In the genomic region with DNA sequence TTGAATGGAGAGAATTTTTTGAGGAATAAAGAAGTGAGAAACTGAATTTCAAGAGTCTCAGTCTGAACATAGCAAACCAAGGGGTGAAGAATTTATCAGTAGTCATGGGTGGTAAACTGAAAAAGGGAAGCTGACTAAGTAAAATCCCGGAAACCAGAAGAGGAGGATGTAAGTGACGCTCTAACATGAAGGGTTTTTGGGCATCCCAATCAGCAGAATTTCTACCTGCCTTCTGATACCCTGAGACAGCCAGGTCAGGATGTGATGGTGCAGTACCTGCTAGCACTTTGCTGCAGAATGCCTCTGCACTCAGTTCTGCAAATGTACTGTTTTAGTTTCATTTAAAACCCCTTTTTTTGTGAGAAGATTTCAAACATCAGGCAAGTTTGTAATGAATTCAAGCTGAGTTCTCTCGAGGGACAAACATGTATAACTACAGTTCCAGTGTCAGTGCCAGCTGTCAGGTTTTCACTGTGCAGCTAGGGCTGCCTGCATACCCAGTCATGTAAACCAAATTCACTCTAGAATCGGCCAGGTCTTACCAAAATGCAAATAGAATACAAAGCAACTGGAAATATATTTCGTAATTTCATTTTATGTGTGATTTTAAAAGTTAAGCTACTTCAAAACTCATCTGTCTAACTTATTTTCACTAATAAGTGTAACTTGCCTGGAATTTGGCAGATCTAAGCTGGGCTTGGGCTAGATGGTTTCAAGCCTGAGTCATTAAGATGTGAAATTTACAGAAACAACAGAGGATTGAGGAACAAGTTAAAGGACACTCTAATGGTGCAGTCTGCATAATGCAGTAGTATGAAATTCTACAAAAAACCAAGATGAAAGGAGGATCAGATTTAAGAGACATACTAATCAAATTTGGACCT, we compare ENCODE assay signal across 12 cellular contexts. TPM values are rescaled to one million over a fixed set of nuclear protein-coding genes. Genes with fewer than 3 reads are reported as not detected.
DNase-seq lines count a peak whose midpoint lies in the region; ATAC-seq, FAIRE-seq and TF ChIP-seq lines count a peak whose summit lies in the region.
"Had no signal": no experiment of that assay in that cellular context is flagged by ENCODE, and none has a peak within 500 bp of the region (broad histone marks: within the 10 kb centered on the region; RNA-seq: fewer than 3 reads in every experiment).

No MANE protein-coding gene starts in this region.

- H3K9me3 Mint-ChIP-seq in activated CD4-positive, alpha-beta memory T cell treated with anti-CD3 and anti-CD28 coated beads, Interleukin-2, amount 10 ng/mL, durations not matched to agents 7 days and 5 days, result no peaks in the 10 kb centered on the region
- H3K9me3 Mint-ChIP-seq in natural killer cell treated with Interleukin-12 subunit alpha and Interleukin-12 subunit beta and Interleukin-15 and Interleukin-18, amount 100 ng/mL, for 72 hours, result no peaks in the 10 kb centered on the region

- TF ChIP-seq POLR2A in testis (IDR thresholded peaks at IDR 0.05), result no peak

- no peak for FAIRE-seq in RCC 7860 (lab: Jason Lieb, UNC)

- H3K36me3 ChIP-seq in testis (ENCODE audit: low read depth, missing control alignments), result no peaks in the 10 kb centered on the region

- H3K27me3 Mint-ChIP-seq in activated CD4-positive, alpha-beta memory T cell treated with anti-CD3 and anti-CD28 coated beads, Interleukin-2, amount 10 ng/mL, durations not matched to agents 7 days and 5 days, result no peaks in the 10 kb centered on the region
- no peaks in the 10 kb centered on the region for H3K27me3 Mint-ChIP-seq in natural killer cell treated with Interleukin-12 subunit alpha and Interleukin-12 subunit beta and Interleukin-15 and Interleukin-18, amount 100 ng/mL, for 72 hours

- H3K36me3 Mint-ChIP-seq in activated CD4-positive, alpha-beta memory T cell treated with anti-CD3 and anti-CD28 coated beads, Interleukin-2, amount 10 ng/mL, durations not matched to agents 7 days and 5 days (ENCODE audit: low read depth), result peaks cover 39% of the 10 kb centered on the region
- H3K36me3 Mint-ChIP-seq in natural killer cell treated with Interleukin-12 subunit alpha and Interleukin-12 subunit beta and Interleukin-15 and Interleukin-18, amount 100 ng/mL, for 72 hours, result peaks cover 16% of the 10 kb centered on the region

- peak; percentile 70 for DNase-seq in DMS 273 (lab: John Stamatoyannopoulos, UW; ENCODE audit: unreplicated experiment)
- no peak for DNase-seq in DMS 273 treated with DMSO at 0.1 percent for 48 hours (lab: John Stamatoyannopoulos, UW)
- DNase-seq in activated CD4-positive, alpha-beta memory T cell treated with anti-CD3 and anti-CD28 coated beads, Interleukin-2, amount 10 ng/mL, durations not matched to agents 7 days and 5 days, result no peak
- no peak for DNase-seq in natural killer cell treated with Interleukin-12 subunit alpha and Interleukin-12 subunit beta and Interleukin-15 and Interleukin-18, amount 100 ng/mL, for 72 hours (ENCODE audit: low spot score)
- no peak for DNase-seq in testis
- DNase-seq in RCC 7860 (ENCODE audit: low spot score), result no peak
- DNase-seq: kidney glomerular epithelial cell had no signal

- H3K9me3 ChIP-seq in testis, result no peaks in the 10 kb centered on the region
- H3K9me3 ChIP-seq: SJSA1 had no signal

- ATAC-seq in HG03378 (IDR thresholded peaks at IDR 0.05; ENCODE audit: unreplicated experiment), result peak; percentile 52
- peak in 1 of 2 donors; percentile 68 for ATAC-seq in natural killer cell treated with Interleukin-12 subunit alpha and Interleukin-12 subunit beta and Interleukin-15 and Interleukin-18, amount 100 ng/mL, for 72 hours
- ATAC-seq in HG03565 (IDR thresholded peaks at IDR 0.05; ENCODE audit: unreplicated experiment), result no peak

- no peak for TF ChIP-seq CTCF in testis (IDR thresholded peaks at IDR 0.05)

- CTCF ChIA-PET in activated CD4-positive, alpha-beta memory T cell treated with anti-CD3 and anti-CD28 coated beads, Interleukin-2, amount 10 ng/mL, durations not matched to agents 7 days and 5 days (lab: Charles Lee), result interaction anchor here (0.8 to 1.6 kb wide), 4 partner anchors 44 to 165 kb away, joined by 3 to 7 read pairs (median 3); no protein-coding TSS in a partner anchor

- no peak overlapping the region for H3K27ac ChIP-seq in testis
- H3K27ac ChIP-seq: 22Rv1, SJSA1 had no signal

- intact Hi-C loops in testis (cut with DNase I; ENCODE audit: low total_unique reads), result no loop called here

- POLR2A ChIA-PET in activated CD4-positive, alpha-beta memory T cell treated with anti-CD3 and anti-CD28 coated beads, Interleukin-2, amount 10 ng/mL, durations not matched to agents 7 days and 5 days (lab: Charles Lee), result interaction anchor here (1.2 to 3.3 kb wide), 3 partner anchors 84 to 166 kb away, joined by 3 to 9 read pairs (median 5); partner anchors contain the start of genes TEX30 and TPP2

- no peak overlapping the region for H3K4me3 ChIP-seq in testis
- H3K4me3 ChIP-seq: SJSA1 had no signal

- H3K27me3 ChIP-seq in testis, result no peaks in the 10 kb centered on the region
- H3K27me3 ChIP-seq: SJSA1 had no signal

- WGBS in testis, 2 donors, result 77 to 80% methylated on average over 5 of the region's 5 CpGs

- H3K27ac Mint-ChIP-seq in activated CD4-positive, alpha-beta memory T cell treated with anti-CD3 and anti-CD28 coated beads, Interleukin-2, amount 10 ng/mL, durations not matched to agents 7 days and 5 days, result peak overlapping the region; percentile 58
- H3K27ac Mint-ChIP-seq in natural killer cell treated with Interleukin-12 subunit alpha and Interleukin-12 subunit beta and Interleukin-15 and Interleukin-18, amount 100 ng/mL, for 72 hours, result peak overlapping the region; percentile 26 to 73

- H3K4me1 ChIP-seq in testis, result no peaks in the 10 kb centered on the region

- peaks cover 35% of the 10 kb centered on the region for H3K4me1 Mint-ChIP-seq in activated CD4-positive, alpha-beta memory T cell treated with anti-CD3 and anti-CD28 coated beads, Interleukin-2, amount 10 ng/mL, durations not matched to agents 7 days and 5 days
- H3K4me1 Mint-ChIP-seq in natural killer cell treated with Interleukin-12 subunit alpha and Interleukin-12 subunit beta and Interleukin-15 and Interleukin-18, amount 100 ng/mL, for 72 hours (ENCODE audit: low read depth in 2 of 2), result peaks cover 28 to 32% of the 10 kb centered on the region in 2 donors

- no peak overlapping the region for H3K4me3 Mint-ChIP-seq in activated CD4-positive, alpha-beta memory T cell treated with anti-CD3 and anti-CD28 coated beads, Interleukin-2, amount 10 ng/mL, durations not matched to agents 7 days and 5 days
- H3K4me3 Mint-ChIP-seq in natural killer cell treated with Interleukin-12 subunit alpha and Interleukin-12 subunit beta and Interleukin-15 and Interleukin-18, amount 100 ng/mL, for 72 hours, result peak overlapping the region; percentile 21

RNA-seq across cellular contexts. Expression of gene METTL21C, which starts 13.8 kb away (rescaled TPM):
- total RNA-seq in activated CD4-positive, alpha-beta memory T cell treated with anti-CD3 and anti-CD28 coated beads, Interleukin-2, amount 10 ng/mL, durations not matched to agents 7 days and 5 days, result not detected
- not detected for total RNA-seq in natural killer cell treated with Interleukin-12 subunit alpha and Interleukin-12 subunit beta and Interleukin-15 and Interleukin-18, amount 100 ng/mL, for 72 hours
- total RNA-seq in testis, result under 1 TPM in 1 of 2 donors, not detected in 1; 0.25 TPM
- 1.8 TPM for polyA plus RNA-seq in testis (ENCODE audit: insufficient read depth, low read depth, low replicate concordance)
- total RNA-seq: cardiac septum, SJSA1 had no signal
